In the genomic region with DNA sequence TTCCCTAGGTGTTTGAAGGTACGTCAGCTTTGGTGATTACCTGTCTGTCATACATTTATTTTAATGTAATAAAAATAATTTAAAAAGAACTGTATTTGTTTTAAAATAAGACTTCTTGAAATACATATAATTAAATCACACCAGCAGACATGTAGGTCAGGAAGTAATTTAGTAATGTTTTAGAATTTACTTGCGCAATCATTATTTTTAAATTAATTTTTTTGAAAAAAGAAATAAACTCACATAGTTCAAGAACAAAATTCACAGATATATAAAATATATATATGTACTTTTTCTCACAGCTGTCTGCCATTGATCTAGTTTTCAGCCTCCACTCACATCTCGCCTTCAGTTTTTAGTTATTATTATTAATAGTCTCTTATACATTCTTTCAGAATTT, we compare ENCODE assay signal across 23 cellular contexts.
A peak's percentile ranks its signal among the peaks of the same experiment; 100 is the strongest.
DNase-seq lines count a peak whose midpoint lies in the region; ATAC-seq, FAIRE-seq and TF ChIP-seq lines count a peak whose summit lies in the region.
"Had no signal": no experiment of that assay in that cellular context is flagged by ENCODE, and none has a peak within 500 bp of the region (broad histone marks: within the 10 kb centered on the region; RNA-seq: fewer than 3 reads in every experiment).

No MANE protein-coding gene starts in this region.

- intact Hi-C loops in HepG2 (cut with micrococcal nuclease; ENCODE audit: unreplicated experiment), result no loop called here
- intact Hi-C loops in right lobe of liver (cut with DNase I), result no loop called here
- intact Hi-C loops in K562 (cut with micrococcal nuclease), result no loop called here
- intact Hi-C loops in kidney (cut with DNase I), result no loop called here

- DNase-seq in HepG2 (ENCODE audit: low spot score) (no peak), right lobe of liver (no peak), K562 (ENCODE audit: extremely low read depth in 1 of 4, low spot score in 3 of 4) (no peak), kidney (no peak), NCI-H1436 (lab: John Stamatoyannopoulos, UW) (no peak), osteocyte (ENCODE audit: extremely low spot score, unreplicated experiment) (no peak), SKM-1 treated with dmso at 0.1 percent for 144 hours (lab: John Stamatoyannopoulos, UW; ENCODE audit: unreplicated experiment) (no peak)
- DNase-seq: ACHN; AML-193; BE2C; Calu3; CD4-positive, alpha-beta memory T cell; COR-L47; DMS53; DMS79 treated with DMSO at 0.1 percent for 48 hours; GOT3; H7; HCEC 1CT had no signal

- TF ChIP-seq RAD21 in HepG2 (CRISPR knock-in tag; IDR thresholded peaks at IDR 0.05), result no peak
- TF ChIP-seq RAD21 in K562 (CRISPR knock-in tag; conservative IDR thresholded peaks at IDR 0.05 in 1 of 2, IDR thresholded peaks at IDR 0.05 in 1 of 2), result no peak

- H3K9me3 Mint-ChIP-seq in osteocyte (ENCODE audit: unreplicated experiment), result no peaks in the 10 kb centered on the region

- in situ Hi-C loops in HepG2 (cut with HindIII; ENCODE audit: extremely low pct_ligation_motif_present, low pct_unique_long_range_greater_than_20kb), result no loop called here
- in situ Hi-C loops in K562 (cut with MboI), result no loop called here

- H3K9me3 ChIP-seq in HepG2 (ENCODE audit: low read length) (peaks cover 73% of the 10 kb centered on the region), right lobe of liver (no peaks in the 10 kb centered on the region), K562 (replicated peaks; ENCODE audit: control insufficient read depth, insufficient read depth, low read depth, low read length) (no peaks in the 10 kb centered on the region; the same call in none of the 2 replicates), kidney (ENCODE audit: control insufficient read depth in 1 of 2, low read length in 2 of 2) (no peaks in the 10 kb centered on the region)
- H3K9me3 ChIP-seq: A549; BE2C; BLaER1 treated with 17β-estradiol and CSF1 and Interleukin-3, amounts not matched to agents 10 nM and 100 nM had no signal

- H3K27me3 Mint-ChIP-seq in osteocyte (ENCODE audit: unreplicated experiment), result no peaks in the 10 kb centered on the region
- H3K27me3 Mint-ChIP-seq: CD4-positive, alpha-beta memory T cell had no signal

- no TSS peak for BruUV-seq in HepG2 (replicated peaks; lab: Mats Ljungman, UMichigan)
- no TSS peak for BruUV-seq in K562 (replicated peaks; lab: Mats Ljungman, UMichigan)

- H3K9me1 ChIP-seq in K562 (ENCODE audit: control insufficient read depth, insufficient read depth, low read length), result no peaks in the 10 kb centered on the region

- H3K9ac ChIP-seq in HepG2 (ENCODE audit: insufficient read depth, low read depth, low read length), result no peak overlapping the region
- no peak overlapping the region for H3K9ac ChIP-seq in K562 (ENCODE audit: insufficient read depth in 1 of 2, low read depth in 2 of 2, low read length in 2 of 2)
- H3K9ac ChIP-seq in kidney (ENCODE audit: low read length in 2 of 2), result no peak overlapping the region
- H3K9ac ChIP-seq: BLaER1 treated with 17β-estradiol and CSF1 and Interleukin-3, amounts not matched to agents 10 nM and 100 nM had no signal

- H3K36me3 ChIP-seq in HepG2 (replicated peaks in 1 of 2; ENCODE audit: control insufficient read depth in 1 of 2, insufficient read depth in 2 of 2, low read length in 2 of 2), result no peaks in the 10 kb centered on the region
- no peaks in the 10 kb centered on the region for H3K36me3 ChIP-seq in right lobe of liver
- H3K36me3 ChIP-seq in K562 (ENCODE audit: control insufficient read depth, insufficient read depth, low read length), result no peaks in the 10 kb centered on the region
- no peaks in the 10 kb centered on the region for H3K36me3 ChIP-seq in kidney (ENCODE audit: control insufficient read depth in 1 of 2, insufficient read depth in 2 of 2, low read length in 2 of 2)
- H3K36me3 ChIP-seq: BE2C; BLaER1 treated with 17β-estradiol and CSF1 and Interleukin-3, amounts not matched to agents 10 nM and 100 nM had no signal

- H3K4me2 ChIP-seq in HepG2 (ENCODE audit: low read depth, low read length) (no peak overlapping the region), K562 (ENCODE audit: insufficient read depth, low read length) (no peak overlapping the region)
- H3K4me2 ChIP-seq: A549; BLaER1 treated with 17β-estradiol and CSF1 and Interleukin-3, amounts not matched to agents 10 nM and 100 nM had no signal

- H3K27ac ChIP-seq in HepG2 (ENCODE audit: extremely low read length, insufficient read depth, low read length), result no peak overlapping the region
- H3K27ac ChIP-seq in right lobe of liver, result no peak overlapping the region
- no peak overlapping the region for H3K27ac ChIP-seq in K562 (ENCODE audit: extremely low read depth, low read depth, low read length)
- no peak overlapping the region for H3K27ac ChIP-seq in kidney (ENCODE audit: low read depth in 2 of 2, low read length in 2 of 2)
- H3K27ac ChIP-seq: 22Rv1; A549; BLaER1 treated with 17β-estradiol and CSF1 and Interleukin-3, amounts not matched to agents 10 nM and 100 nM had no signal

- H4K20me1 ChIP-seq in HepG2 (ENCODE audit: insufficient read depth, low read length) (no peaks in the 10 kb centered on the region), K562 (replicated peaks; ENCODE audit: control insufficient read depth, insufficient read depth, low read length) (no peaks in the 10 kb centered on the region)
- H4K20me1 ChIP-seq: BLaER1 treated with 17β-estradiol and CSF1 and Interleukin-3, amounts not matched to agents 10 nM and 100 nM had no signal

- no peak overlapping the region for H3K27ac Mint-ChIP-seq in osteocyte (ENCODE audit: unreplicated experiment)
- H3K27ac Mint-ChIP-seq: CD4-positive, alpha-beta memory T cell had no signal

- H3K79me2 ChIP-seq in HepG2 (ENCODE audit: insufficient read depth, low read length) (no peaks in the 10 kb centered on the region), K562 (ENCODE audit: control insufficient read depth, insufficient read depth, low read length) (no peaks in the 10 kb centered on the region)

- no peak for TF ChIP-seq CTCF in HepG2 (CRISPR knock-in tag; IDR thresholded peaks at IDR 0.05)
- no peak for TF ChIP-seq CTCF in right lobe of liver (IDR thresholded peaks at IDR 0.05)
- TF ChIP-seq CTCF in K562 (IDR thresholded peaks at IDR 0.05 in 2 of 3, conservative IDR thresholded peaks at IDR 0.05 in 1 of 3; ENCODE audit: insufficient read depth in 2 of 3, low read depth in 1 of 3, low read length in 3 of 3), result no peak
- no peak for TF ChIP-seq CTCF in kidney (IDR thresholded peaks at IDR 0.05; ENCODE audit: borderline replicate concordance, extremely low read depth, insufficient read depth)
- no peak for TF ChIP-seq CTCF in osteocyte (IDR thresholded peaks at IDR 0.05)

- no peak overlapping the region for H3K4me3 ChIP-seq in HepG2 (replicated peaks in 1 of 3; ENCODE audit: insufficient read depth in 1 of 3, low read depth in 2 of 3, low read length in 3 of 3)
- no peak overlapping the region for H3K4me3 ChIP-seq in right lobe of liver
- H3K4me3 ChIP-seq in K562, result no peak overlapping the region
- no peak overlapping the region for H3K4me3 ChIP-seq in kidney (ENCODE audit: low read length in 2 of 2)
- H3K4me3 ChIP-seq: A549; BLaER1 treated with 17β-estradiol and CSF1 and Interleukin-3, amounts not matched to agents 10 nM and 100 nM had no signal

- no peak for FAIRE-seq in HepG2 (lab: Jason Lieb, UNC)
- FAIRE-seq in K562 (lab: Jason Lieb, UNC), result no peak
- peak; percentile 63 for FAIRE-seq in kidney (lab: Jason Lieb, UNC)
- FAIRE-seq: A549, GM12892 had no signal

- POLR2A ChIA-PET in HepG2 (lab: Yijun Ruan, JAX), result no interaction called here
- POLR2A ChIA-PET in K562 (lab: Yijun Ruan, JAX), result no interaction called here

- H3K27me3 ChIP-seq in HepG2 (ENCODE audit: control insufficient read depth in 1 of 2, insufficient read depth in 2 of 2, low read length in 2 of 2), result no peaks in the 10 kb centered on the region
- H3K27me3 ChIP-seq in right lobe of liver, result no peaks in the 10 kb centered on the region
- H3K27me3 ChIP-seq in K562 (ENCODE audit: control insufficient read depth in 2 of 2, insufficient read depth in 2 of 2, low read length in 2 of 2), result no peaks in the 10 kb centered on the region
- H3K27me3 ChIP-seq: BE2C; BLaER1 treated with 17β-estradiol and CSF1 and Interleukin-3, amounts not matched to agents 10 nM and 100 nM had no signal

- no peaks in the 10 kb centered on the region for H3K36me3 Mint-ChIP-seq in osteocyte (ENCODE audit: unreplicated experiment)
- H3K36me3 Mint-ChIP-seq: CD14-positive monocyte; CD4-positive, alpha-beta memory T cell had no signal

- TF ChIP-seq EP300 in HepG2 (IDR thresholded peaks at IDR 0.05; ENCODE audit: low read depth in 2 of 2, low read length in 2 of 2) (no peak), HepG2 (CRISPR knock-in tag; IDR thresholded peaks at IDR 0.05; ENCODE audit: borderline replicate concordance) (no peak), K562 (IDR thresholded peaks at IDR 0.05; ENCODE audit: low read length) (no peak)

- TF ChIP-seq POLR2A in HepG2 (IDR thresholded peaks at IDR 0.05; ENCODE audit: insufficient read depth in 1 of 2, low read depth in 2 of 2, low read length in 2 of 2) (no peak), right lobe of liver (IDR thresholded peaks at IDR 0.05) (no peak), K562 (conservative IDR thresholded peaks at IDR 0.05) (no peak)

- ATAC-seq in HepG2, result no peak
- no peak for ATAC-seq in right lobe of liver
- ATAC-seq in K562, result no peak
- ATAC-seq: A549 had no signal

- H3K4me3 Mint-ChIP-seq in osteocyte (ENCODE audit: unreplicated experiment), result no peak overlapping the region
- H3K4me3 Mint-ChIP-seq: CD14-positive monocyte; CD4-positive, alpha-beta memory T cell had no signal

- H2AFZ ChIP-seq in HepG2 (ENCODE audit: low read length) (no peak overlapping the region), K562 (ENCODE audit: low read depth, low read length) (no peak overlapping the region)

- WGBS in HepG2 (ENCODE audit: low lambda C conversion rate), result 57% methylated on average over 3 of the region's 3 CpGs
- 93% methylated on average over 3 of the region's 3 CpGs for WGBS in right lobe of liver (ENCODE audit: insufficient coverage, low coverage, low lambda C conversion rate, missing lambda C conversion rate)
- 4% methylated on average over 3 of the region's 3 CpGs for WGBS in K562 (ENCODE audit: insufficient coverage, low coverage, missing lambda C conversion rate)

- peaks cover 8% of the 10 kb centered on the region for H3K4me1 Mint-ChIP-seq in osteocyte (ENCODE audit: unreplicated experiment)
- H3K4me1 Mint-ChIP-seq: CD14-positive monocyte; CD4-positive, alpha-beta memory T cell had no signal

- CTCF ChIA-PET in HepG2 (lab: Yijun Ruan, JAX; ENCODE audit: low intra/inter-chr PET ratio, low total read pairs) (no interaction called here), K562 (lab: Yijun Ruan, JAX; ENCODE audit: low intra/inter-chr PET ratio) (interaction anchor here (0.7 kb wide), 1 partner anchor 851 kb away, joined by 4 read pairs; no protein-coding TSS in a partner anchor)

- H3K4me1 ChIP-seq in HepG2 (ENCODE audit: insufficient read depth, low read length), result no peaks in the 10 kb centered on the region
- no peaks in the 10 kb centered on the region for H3K4me1 ChIP-seq in right lobe of liver
- H3K4me1 ChIP-seq in K562 (replicated peaks in 1 of 2; ENCODE audit: control insufficient read depth in 2 of 2, insufficient read depth in 2 of 2, low read length in 2 of 2), result no peaks in the 10 kb centered on the region
- no peaks in the 10 kb centered on the region for H3K4me1 ChIP-seq in kidney (ENCODE audit: control insufficient read depth in 1 of 2, insufficient read depth in 1 of 2, low read depth in 1 of 2, low read length in 2 of 2)
- H3K4me1 ChIP-seq: A549; BE2C; BLaER1 treated with 17β-estradiol and CSF1 and Interleukin-3, amounts not matched to agents 10 nM and 100 nM had no signal
